In genomic region chr3:40574661-40575060, GRCh38 we compare ENCODE assay signal across 18 cellular contexts. TPM values are rescaled to one million over a fixed set of nuclear protein-coding genes. Genes with fewer than 3 reads are reported as not detected.
DNase-seq lines count a peak whose midpoint lies in the region; ATAC-seq and TF ChIP-seq lines count a peak whose summit lies in the region.
"Had no signal": no experiment of that assay in that cellular context is flagged by ENCODE, and none has a peak within 500 bp of the region (broad histone marks: within the 10 kb centered on the region; RNA-seq: fewer than 3 reads in every experiment).

No MANE protein-coding gene starts in this region.

- no peak for ATAC-seq in HG02852 (IDR thresholded peaks at IDR 0.05; ENCODE audit: unreplicated experiment)
- ATAC-seq: SK-N-SH treated with all-trans-retinoic acid at 6 μM for 48 hours had no signal

- no peak for TF ChIP-seq CTCF in GM10266 (IDR thresholded peaks at IDR 0.05; ENCODE audit: control insufficient read depth, insufficient read depth, low read depth, missing control alignments)

- peak; percentile 14 to 40 for DNase-seq in NCI-H2081 (lab: John Stamatoyannopoulos, UW)
- no peak for DNase-seq in NCI-H2081 treated with DMSO at 0.1 percent for 48 hours (lab: John Stamatoyannopoulos, UW)
- peak; percentile 44 to 76 for DNase-seq in NCI-H446 (lab: John Stamatoyannopoulos, UW)
- DNase-seq in cerebellum (ENCODE audit: low spot score), result peak; percentile 47
- DNase-seq in smooth muscle cell of the brain vasculature (ENCODE audit: low read depth, low spot score), result peak; percentile 82
- no peak for DNase-seq in GM10266 (ENCODE audit: extremely low spot score)
- DNase-seq in pons (ENCODE audit: low spot score), result no peak
- DNase-seq: activated CD4-positive, alpha-beta T cell treated with anti-CD3 and anti-CD28 coated beads, Interleukin-2, amount 50 U/mL, for 48 hours; Caco-2; colonic mucosa; GF-D8; HCEC 1CT; mesendoderm; NCI-H524; PC-9; thyroid gland had no signal

RNA-seq across cellular contexts. Expression of gene ZNF621, which starts 49.9 kb away (rescaled TPM):
- 16.2 TPM for total RNA-seq in cerebellum

Comparison
In these comparisons a context has a peak if more than half of its experiments do, and no peak if none do; other contexts are left out.
1. DNase-seq: peak in NCI-H2081 (2 of 2), NCI-H446 (2 of 2), cerebellum (single experiment) and smooth muscle cell of the brain vasculature (single experiment); none in NCI-H2081 treated with DMSO at 0.1 percent for 48 hours (single experiment), GM10266 (single experiment) and pons (single experiment).